ENCODE assay signal across 9 cellular contexts in the genomic region with DNA sequence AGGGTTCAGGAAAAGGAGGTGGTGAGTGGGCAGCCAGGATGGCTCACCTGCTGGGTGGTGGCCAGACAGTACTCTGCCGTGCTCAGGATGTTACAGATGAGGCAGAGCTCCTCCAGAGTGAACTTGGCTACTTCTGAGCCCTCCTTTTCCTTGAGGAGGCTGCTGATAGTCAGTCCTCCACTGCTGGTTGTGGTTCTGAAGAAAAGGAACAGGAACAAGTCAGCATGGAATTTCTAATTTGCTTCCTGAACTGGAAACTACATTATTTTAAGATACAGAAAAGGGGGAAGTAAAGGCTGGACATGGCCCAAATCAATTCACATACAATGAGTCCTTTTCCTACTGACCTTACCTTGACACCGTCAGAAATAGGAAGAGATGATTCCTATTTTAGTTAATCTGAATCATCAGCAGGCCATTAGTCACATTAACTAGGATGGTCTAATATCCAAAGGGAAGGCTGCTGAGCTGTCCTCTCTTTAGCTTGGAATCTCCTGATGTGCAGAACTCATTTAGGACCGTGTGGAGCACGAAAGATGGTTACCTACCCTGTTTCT.
DNase-seq lines count a peak whose midpoint lies in the region; ATAC-seq and TF ChIP-seq lines count a peak whose summit lies in the region.
"Had no signal": no experiment of that assay in that cellular context is flagged by ENCODE, and none has a peak within 500 bp of the region (broad histone marks: within the 10 kb centered on the region; RNA-seq: fewer than 3 reads in every experiment).

No MANE protein-coding gene starts in this region.

- no peak overlapping the region for H3K4me3 Mint-ChIP-seq in stimulated activated memory B cell treated with anti-CD40 and anti-IgM and Interleukin-4, amounts not matched to agents 10 μg/mL and 1 μg/mL and 100 μg/mL, for 72 hours

- H3K4me1 ChIP-seq in ACC112 (ENCODE audit: control insufficient read depth, insufficient read depth, low read length, unreplicated experiment), result peaks cover 47% of the 10 kb centered on the region
- H3K4me1 ChIP-seq: BE2C had no signal

- TF ChIP-seq CTCF in RWPE1 (conservative IDR thresholded peaks at IDR 0.05; ENCODE audit: low read depth) (no peak), epithelial cell of esophagus (IDR thresholded peaks at IDR 0.05; ENCODE audit: insufficient read depth, low read depth, low read length, missing control alignments) (no peak)

- DNase-seq in RWPE1 (ENCODE audit: low spot score) (peak; percentile 58), epithelial cell of esophagus (ENCODE audit: low read depth) (peak; percentile 58), myocyte (ENCODE audit: low read depth) (peak; percentile 52), H7 (no peak)
- no peak for DNase-seq in stimulated activated naive CD4-positive, alpha-beta T cell (lab: John Stamatoyannopoulos, UW)
- DNase-seq: BE2C had no signal

- peaks cover 49% of the 10 kb centered on the region for H3K36me3 Mint-ChIP-seq in stimulated activated memory B cell treated with anti-CD40 and anti-IgM and Interleukin-4, amounts not matched to agents 10 μg/mL and 1 μg/mL and 100 μg/mL, for 72 hours

- H3K4me3 ChIP-seq in ACC112 (ENCODE audit: low read depth, low read length), result peak overlapping the region; percentile 44; the same call in 1 of the 2 replicates
- no peak overlapping the region for H3K4me3 ChIP-seq in epithelial cell of esophagus (ENCODE audit: low read length)
- H3K4me3 ChIP-seq in H7 (ENCODE audit: insufficient read depth, low read depth, low read length), result no peak overlapping the region

- H3K27ac ChIP-seq in ACC112 (ENCODE audit: low read depth, low read length) (peak overlapping the region; percentile 90), RWPE1 (no peak overlapping the region)

- H3K9me3 Mint-ChIP-seq in stimulated activated memory B cell treated with anti-CD40 and anti-IgM and Interleukin-4, amounts not matched to agents 10 μg/mL and 1 μg/mL and 100 μg/mL, for 72 hours, result no peaks in the 10 kb centered on the region

- H2AFZ ChIP-seq in ACC112 (ENCODE audit: low read length, unreplicated experiment), result no peak overlapping the region

- H3K27me3 ChIP-seq in ACC112 (ENCODE audit: insufficient read depth, low read length), result no peaks in the 10 kb centered on the region
- H3K27me3 ChIP-seq in H7 (ENCODE audit: control insufficient read depth, insufficient read depth, low read length), result no peaks in the 10 kb centered on the region
- H3K27me3 ChIP-seq: BE2C had no signal

- H3K4me1 Mint-ChIP-seq in stimulated activated memory B cell treated with anti-CD40 and anti-IgM and Interleukin-4, amounts not matched to agents 10 μg/mL and 1 μg/mL and 100 μg/mL, for 72 hours, result peaks cover 6% of the 10 kb centered on the region

- H3K27ac Mint-ChIP-seq in stimulated activated memory B cell treated with anti-CD40 and anti-IgM and Interleukin-4, amounts not matched to agents 10 μg/mL and 1 μg/mL and 100 μg/mL, for 72 hours, result no peak overlapping the region

- no peak for ATAC-seq in stimulated activated memory B cell treated with anti-CD40 and anti-IgM and Interleukin-4, amounts not matched to agents 10 μg/mL and 1 μg/mL and 100 μg/mL, for 72 hours
- no peak for ATAC-seq in HG02852 (IDR thresholded peaks at IDR 0.05; ENCODE audit: unreplicated experiment)

- no peaks in the 10 kb centered on the region for H3K27me3 Mint-ChIP-seq in stimulated activated memory B cell treated with anti-CD40 and anti-IgM and Interleukin-4, amounts not matched to agents 10 μg/mL and 1 μg/mL and 100 μg/mL, for 72 hours

- H3K36me3 ChIP-seq in ACC112 (ENCODE audit: insufficient read depth, low read length) (peaks cover 8% of the 10 kb centered on the region; the same call in 1 of the 2 replicates), H7 (replicated peaks; ENCODE audit: control insufficient read depth, insufficient read depth, low read length) (no peaks in the 10 kb centered on the region)

- CTCF ChIA-PET in RWPE1 (lab: Yijun Ruan, JAX), result no interaction called here

- POLR2A ChIA-PET in RWPE1 (lab: Yijun Ruan, JAX; ENCODE audit: low non-redundant PET), result interaction anchor here (0.6 kb wide), 1 partner anchor 11 kb away, joined by 3 read pairs; no protein-coding TSS in a partner anchor

- no peaks in the 10 kb centered on the region for H3K79me2 ChIP-seq in ACC112 (ENCODE audit: control insufficient read depth, insufficient read depth, low read length, unreplicated experiment)

Comparison
In these comparisons a context has a peak if more than half of its experiments do, and no peak if none do; other contexts are left out.
1. DNase-seq: peak in RWPE1 (single experiment), epithelial cell of esophagus (single experiment) and myocyte (single experiment); none in H7 (single experiment) and stimulated activated naive CD4-positive, alpha-beta T cell (0 of 6).